12 cellular contexts compared by ENCODE assay signal in the genomic region with DNA sequence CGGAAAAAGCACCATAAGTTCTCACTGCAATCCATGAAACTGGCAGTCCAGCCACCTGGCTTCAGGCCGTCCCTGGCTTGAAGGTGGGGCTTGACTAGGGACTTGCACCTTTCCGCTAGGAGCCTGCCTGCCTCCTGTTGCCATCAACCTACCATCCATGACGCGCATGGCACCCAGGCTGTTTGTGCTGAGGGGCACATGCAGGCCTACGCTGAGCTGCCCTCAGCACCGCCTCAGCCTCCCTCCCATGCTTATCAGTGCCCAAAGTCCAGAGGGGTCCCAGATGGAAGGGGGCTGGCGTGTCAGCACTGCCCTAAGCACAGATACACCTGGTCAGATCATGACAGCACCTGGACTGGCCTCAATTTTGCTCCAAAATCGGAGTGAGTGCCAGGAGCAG.
A peak's percentile ranks its signal among the peaks of the same experiment; 100 is the strongest.
DNase-seq lines count a peak whose midpoint lies in the region; ATAC-seq and TF ChIP-seq lines count a peak whose summit lies in the region.
"Had no signal": no experiment of that assay in that cellular context is flagged by ENCODE, and none has a peak within 500 bp of the region (broad histone marks: within the 10 kb centered on the region; RNA-seq: fewer than 3 reads in every experiment).

No MANE protein-coding gene starts in this region.

- peak; percentile 8 for ATAC-seq in HG02981 (IDR thresholded peaks at IDR 0.05; ENCODE audit: unreplicated experiment)
- peak; percentile 30 for ATAC-seq in upper lobe of right lung

- no peak overlapping the region for H3K23ac ChIP-seq in trophoblast cell (ENCODE audit: low read length)

- H3K9me3 ChIP-seq in trophoblast cell (ENCODE audit: insufficient read depth, low read depth, low read length) (peaks cover 2% of the 10 kb centered on the region), upper lobe of right lung (no peaks in the 10 kb centered on the region)

- no peaks in the 10 kb centered on the region for H3K79me1 ChIP-seq in trophoblast cell (ENCODE audit: low read length)

- no peak overlapping the region for H4K12ac ChIP-seq in trophoblast cell (ENCODE audit: low read depth, low read length)

- no peak overlapping the region for H4K91ac ChIP-seq in trophoblast cell (ENCODE audit: low read depth, low read length)

- peak overlapping the region; percentile 14 for H3K4me3 ChIP-seq in trophoblast cell (ENCODE audit: low read depth, low read length)
- H3K4me3 ChIP-seq in upper lobe of right lung, result no peak overlapping the region
- H3K4me3 ChIP-seq: GM23338 had no signal

- H3K79me2 ChIP-seq in trophoblast cell (ENCODE audit: control insufficient read depth, insufficient read depth, low read length, poor library complexity), result no peaks in the 10 kb centered on the region

- H2AFZ ChIP-seq in trophoblast cell (ENCODE audit: insufficient read depth, low read length, poor library complexity), result no peak overlapping the region
- H2AFZ ChIP-seq: GM23338 had no signal

- no peak overlapping the region for H4K8ac ChIP-seq in trophoblast cell (ENCODE audit: low read depth, low read length)

- no peak overlapping the region for H2AK5ac ChIP-seq in trophoblast cell (ENCODE audit: low read length)

- H3K18ac ChIP-seq in trophoblast cell (ENCODE audit: low read length), result no peak overlapping the region

- TF ChIP-seq CTCF in upper lobe of right lung (IDR thresholded peaks at IDR 0.05), result no peak

- H3K4ac ChIP-seq in trophoblast cell (ENCODE audit: low read depth, low read length), result no peak overlapping the region

- H2BK5ac ChIP-seq in trophoblast cell (ENCODE audit: low read depth, low read length, poor library complexity), result no peak overlapping the region

- intact Hi-C loops in upper lobe of right lung (cut with DNase I), result no loop called here

- H3K27ac ChIP-seq in trophoblast cell (ENCODE audit: low read depth, low read length), result no peak overlapping the region
- no peak overlapping the region for H3K27ac ChIP-seq in upper lobe of right lung

- no peak overlapping the region for H3K9ac ChIP-seq in trophoblast cell (ENCODE audit: low read length)

- no peak overlapping the region for H3K4me2 ChIP-seq in trophoblast cell (ENCODE audit: low read length)
- H3K4me2 ChIP-seq: GM23338 had no signal

- H3K4me1 ChIP-seq in trophoblast cell (ENCODE audit: control insufficient read depth in 1 of 2, insufficient read depth in 2 of 2, low read length in 2 of 2) (no peaks in the 10 kb centered on the region), upper lobe of right lung (no peaks in the 10 kb centered on the region)

- H3K36me3 ChIP-seq in trophoblast cell (ENCODE audit: control insufficient read depth in 1 of 2, insufficient read depth in 2 of 2, low read length in 2 of 2) (no peaks in the 10 kb centered on the region), upper lobe of right lung (no peaks in the 10 kb centered on the region)

- H2BK120ac ChIP-seq in trophoblast cell (ENCODE audit: insufficient read depth, low read length, poor library complexity), result no peak overlapping the region

- H3K27me3 ChIP-seq in trophoblast cell (ENCODE audit: insufficient read depth, low read length) (no peaks in the 10 kb centered on the region), upper lobe of right lung (no peaks in the 10 kb centered on the region)

- DNase-seq in ecto neural progenitor cell (ENCODE audit: low spot score) (peak; percentile 43), trophoblast cell (no peak), upper lobe of right lung (peak; percentile 61), HUDEP-2 (lab: John Stamatoyannopoulos, UW; ENCODE audit: unreplicated experiment in 76 of 76) (no peak), activated gamma-delta T cell treated with Interleukin-2 at 50 U/mL for 16 hours (no peak), cerebellar cortex (ENCODE audit: low spot score) (no peak)
- DNase-seq: C1 segment of cervical spinal cord; Calu3; CD4-positive, alpha-beta T cell; DMS 273 treated with DMSO at 0.1 percent for 48 hours had no signal

- no CpG with 5 or more reads among the region's 9 CpGs for WGBS in trophoblast cell (ENCODE audit: extremely low coverage, insufficient coverage, insufficient read length)

- H3K14ac ChIP-seq in trophoblast cell (ENCODE audit: low read length), result no peak overlapping the region

- H2BK12ac ChIP-seq in trophoblast cell (ENCODE audit: low read length), result no peak overlapping the region

Comparison
In these comparisons a context has a peak if more than half of its experiments do, and no peak if none do; other contexts are left out.
1. DNase-seq: peak in ecto neural progenitor cell (single experiment) and upper lobe of right lung (single experiment); none in trophoblast cell (0 of 2), HUDEP-2 (0 of 76), activated gamma-delta T cell treated with Interleukin-2 at 50 U/mL for 16 hours (single experiment) and cerebellar cortex (single experiment).